1 cellular context compared by ENCODE assay signal in genomic region chr11:120343429-120343828, GRCh38.
TF ChIP-seq lines count a peak whose summit lies in the region.

No MANE protein-coding gene starts in this region.

TF ChIP-seq in GM12878, 131 proteins besides CTCF, POLR2A, EP300 and RAD21 (continued from another document):
- TF ChIP-seq SUZ12 (IDR thresholded peaks at IDR 0.05; ENCODE audit: unreplicated experiment) (no peak), JUND (IDR thresholded peaks at IDR 0.05; ENCODE audit: low read depth, low read length) (peak; percentile 49; the same call in 1 of the 2 replicates), TBL1XR1 (IDR thresholded peaks at IDR 0.05; ENCODE audit: low read depth, low read length) (no peak), RELB (IDR thresholded peaks at IDR 0.05; ENCODE audit: low read depth) (peak; percentile 32), USF1 (IDR thresholded peaks at IDR 0.05; ENCODE audit: borderline replicate concordance, extremely low read length, insufficient read depth, low read depth, low read length) (peak; percentile 58)
- TF ChIP-seq, protein P1, sequence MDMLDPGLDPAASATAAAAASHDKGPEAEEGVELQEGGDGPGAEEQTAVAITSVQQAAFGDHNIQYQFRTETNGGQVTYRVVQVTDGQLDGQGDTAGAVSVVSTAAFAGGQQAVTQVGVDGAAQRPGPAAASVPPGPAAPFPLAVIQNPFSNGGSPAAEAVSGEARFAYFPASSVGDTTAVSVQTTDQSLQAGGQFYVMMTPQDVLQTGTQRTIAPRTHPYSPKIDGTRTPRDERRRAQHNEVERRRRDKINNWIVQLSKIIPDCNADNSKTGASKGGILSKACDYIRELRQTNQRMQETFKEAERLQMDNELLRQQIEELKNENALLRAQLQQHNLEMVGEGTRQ (IDR thresholded peaks at IDR 0.05; ENCODE audit: borderline replicate concordance, low read depth, low read length): peak; percentile 59; the same call in 1 of the 2 replicates
- TF ChIP-seq, protein P2, sequence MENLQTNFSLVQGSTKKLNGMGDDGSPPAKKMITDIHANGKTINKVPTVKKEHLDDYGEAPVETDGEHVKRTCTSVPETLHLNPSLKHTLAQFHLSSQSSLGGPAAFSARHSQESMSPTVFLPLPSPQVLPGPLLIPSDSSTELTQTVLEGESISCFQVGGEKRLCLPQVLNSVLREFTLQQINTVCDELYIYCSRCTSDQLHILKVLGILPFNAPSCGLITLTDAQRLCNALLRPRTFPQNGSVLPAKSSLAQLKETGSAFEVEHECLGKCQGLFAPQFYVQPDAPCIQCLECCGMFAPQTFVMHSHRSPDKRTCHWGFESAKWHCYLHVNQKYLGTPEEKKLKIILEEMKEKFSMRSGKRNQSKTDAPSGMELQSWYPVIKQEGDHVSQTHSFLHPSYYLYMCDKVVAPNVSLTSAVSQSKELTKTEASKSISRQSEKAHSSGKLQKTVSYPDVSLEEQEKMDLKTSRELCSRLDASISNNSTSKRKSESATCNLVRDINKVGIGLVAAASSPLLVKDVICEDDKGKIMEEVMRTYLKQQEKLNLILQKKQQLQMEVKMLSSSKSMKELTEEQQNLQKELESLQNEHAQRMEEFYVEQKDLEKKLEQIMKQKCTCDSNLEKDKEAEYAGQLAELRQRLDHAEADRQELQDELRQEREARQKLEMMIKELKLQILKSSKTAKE (IDR thresholded peaks at IDR 0.05; ENCODE audit: low read depth, poor library complexity, severe bottlenecking): peak; percentile 57
- TF ChIP-seq, protein P3, sequence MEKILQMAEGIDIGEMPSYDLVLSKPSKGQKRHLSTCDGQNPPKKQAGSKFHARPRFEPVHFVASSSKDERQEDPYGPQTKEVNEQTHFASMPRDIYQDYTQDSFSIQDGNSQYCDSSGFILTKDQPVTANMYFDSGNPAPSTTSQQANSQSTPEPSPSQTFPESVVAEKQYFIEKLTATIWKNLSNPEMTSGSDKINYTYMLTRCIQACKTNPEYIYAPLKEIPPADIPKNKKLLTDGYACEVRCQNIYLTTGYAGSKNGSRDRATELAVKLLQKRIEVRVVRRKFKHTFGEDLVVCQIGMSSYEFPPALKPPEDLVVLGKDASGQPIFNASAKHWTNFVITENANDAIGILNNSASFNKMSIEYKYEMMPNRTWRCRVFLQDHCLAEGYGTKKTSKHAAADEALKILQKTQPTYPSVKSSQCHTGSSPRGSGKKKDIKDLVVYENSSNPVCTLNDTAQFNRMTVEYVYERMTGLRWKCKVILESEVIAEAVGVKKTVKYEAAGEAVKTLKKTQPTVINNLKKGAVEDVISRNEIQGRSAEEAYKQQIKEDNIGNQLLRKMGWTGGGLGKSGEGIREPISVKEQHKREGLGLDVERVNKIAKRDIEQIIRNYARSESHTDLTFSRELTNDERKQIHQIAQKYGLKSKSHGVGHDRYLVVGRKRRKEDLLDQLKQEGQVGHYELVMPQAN (conservative IDR thresholded peaks at IDR 0.05): 0 out of 2 replicates have a peak, but pooled peaks have one; percentile 34
TF ChIP-seq in GM12878: peak in this region for 33.
